Comparison of ENCODE assay signal across 2 cellular contexts in genomic region chr21:31515253-31515652, GRCh38.
TF ChIP-seq lines count a peak whose summit lies in the region.

No MANE protein-coding gene starts in this region.

TF ChIP-seq in GM23338, 12 proteins besides CTCF, POLR2A, EP300 and RAD21 (continued from another document):
- no peak for TF ChIP-seq ZNF462 (CRISPR knock-in tag; IDR thresholded peaks at IDR 0.05)
- no peak for TF ChIP-seq ZNF114 (CRISPR knock-in tag; IDR thresholded peaks at IDR 0.05)
- TF ChIP-seq EZH2phosphoT487 (IDR thresholded peaks at IDR 0.05; ENCODE audit: unreplicated experiment) = no peak
- no peak for TF ChIP-seq CREB1 (CRISPR knock-in tag; IDR thresholded peaks at IDR 0.05; ENCODE audit: low read depth)
- no peak for TF ChIP-seq POLR2AphosphoS5 (IDR thresholded peaks at IDR 0.05; ENCODE audit: low read depth)
- no peak for TF ChIP-seq REST (IDR thresholded peaks at IDR 0.05; ENCODE audit: unreplicated experiment)

TF ChIP-seq in WTC11, 78 proteins besides CTCF, POLR2A, EP300 and RAD21 (continued from another document):
- TF ChIP-seq E2F1 (CRISPR knock-in tag; IDR thresholded peaks at IDR 0.05) = no peak
- TF ChIP-seq RELA (CRISPR knock-in tag; IDR thresholded peaks at IDR 0.05; ENCODE audit: borderline replicate concordance) = no peak
